ENCODE assay signal across 30 cellular contexts in genomic region chr14:22622220-22622619, GRCh38. TPM values are rescaled to one million over a fixed set of nuclear protein-coding genes. Genes with fewer than 3 reads are reported as not detected.
DNase-seq lines count a peak whose midpoint lies in the region; ATAC-seq and TF ChIP-seq lines count a peak whose summit lies in the region.
"Had no signal": no experiment of that assay in that cellular context is flagged by ENCODE, and none has a peak within 500 bp of the region (broad histone marks: within the 10 kb centered on the region; RNA-seq: fewer than 3 reads in every experiment).

No MANE protein-coding gene starts in this region.

- in situ Hi-C loops in GM23248 (cut with MboI): no loop called here

- no peaks in the 10 kb centered on the region for H3K9me3 Mint-ChIP-seq in osteocyte (ENCODE audit: unreplicated experiment)
- no peaks in the 10 kb centered on the region for H3K9me3 Mint-ChIP-seq in effector memory CD8-positive, alpha-beta T cell
- H3K9me3 Mint-ChIP-seq: CD4-positive, alpha-beta T cell; central memory CD8-positive, alpha-beta T cell; neural crest cell; stimulated activated naive B cell treated with anti-CD40 and anti-IgM and Interleukin-4, amounts not matched to agents 10 μg/mL and 1 μg/mL and 100 μg/mL, for 72 hours; T-cell had no signal

- no peak overlapping the region for H3K9ac ChIP-seq in GM23248
- H3K9ac ChIP-seq in fibroblast of lung (ENCODE audit: insufficient read depth, low read length): no peak overlapping the region

- no peaks in the 10 kb centered on the region for H3K9me3 ChIP-seq in GM23248 (ENCODE audit: low read depth)
- no peaks in the 10 kb centered on the region for H3K9me3 ChIP-seq in RWPE2 (ENCODE audit: severe bottlenecking)
- H3K9me3 ChIP-seq in fibroblast of lung (ENCODE audit: control insufficient read depth, insufficient read depth, low read depth, low read length): no peaks in the 10 kb centered on the region
- H3K9me3 ChIP-seq: mucosa of descending colon had no signal

- peak; percentile 80 for ATAC-seq in RWPE2 (ENCODE audit: low read depth)
- no peak for ATAC-seq in effector memory CD8-positive, alpha-beta T cell (replicated peaks)
- no peak for ATAC-seq in left cardiac atrium
- ATAC-seq in HG02884 (IDR thresholded peaks at IDR 0.05; ENCODE audit: unreplicated experiment): no peak
- ATAC-seq: activated CD4-positive, alpha-beta T cell treated with anti-CD3 and anti-CD28 coated beads for 36 hours; activated T-cell treated with anti-CD3 and anti-CD28 coated beads, Interleukin-2, amount 50 U/mL, for 72 hours; esophagus mucosa; heart right ventricle; mucosa of descending colon; stimulated activated naive B cell treated with anti-CD40 and anti-IgM and Interleukin-4, amounts not matched to agents 10 μg/mL and 1 μg/mL and 100 μg/mL, for 72 hours; T-cell had no signal

- H3K4me1 ChIP-seq in GM23248 (ENCODE audit: insufficient read depth) (peaks cover 7% of the 10 kb centered on the region; the same call in 1 of the 2 replicates), RWPE2 (ENCODE audit: insufficient read depth, poor library complexity, severe bottlenecking) (peaks cover 6% of the 10 kb centered on the region), fibroblast of lung (ENCODE audit: control insufficient read depth, extremely low read depth, insufficient read depth, low read length) (peaks cover 4% of the 10 kb centered on the region)

- H3K4me3 Mint-ChIP-seq in osteocyte (ENCODE audit: unreplicated experiment): no peak overlapping the region
- no peak overlapping the region for H3K4me3 Mint-ChIP-seq in effector memory CD8-positive, alpha-beta T cell
- H3K4me3 Mint-ChIP-seq: activated CD4-positive, alpha-beta T cell treated with anti-CD3 and anti-CD28 coated beads for 36 hours; activated T-cell treated with anti-CD3 and anti-CD28 coated beads, Interleukin-2, amount 50 U/mL, for 72 hours; CD4-positive, alpha-beta T cell; central memory CD8-positive, alpha-beta T cell; neural crest cell; stimulated activated naive B cell treated with anti-CD40 and anti-IgM and Interleukin-4, amounts not matched to agents 10 μg/mL and 1 μg/mL and 100 μg/mL, for 72 hours; T-cell had no signal

- 77 to 79% methylated on average over 2 of the region's 2 CpGs for WGBS in GM23248 (ENCODE audit: low coverage in 1 of 2, low lambda C conversion rate in 2 of 2, missing lambda C conversion rate in 2 of 2), 2 experiments

- H3K9me2 ChIP-seq in GM23248 (ENCODE audit: insufficient read depth): no peaks in the 10 kb centered on the region

- intact Hi-C loops in left cardiac atrium (cut with DNase I): no loop called here

- H3K4me2 ChIP-seq in GM23248 (ENCODE audit: unreplicated experiment) (no peak overlapping the region), fibroblast of lung (ENCODE audit: extremely low read depth, insufficient read depth, low read length) (no peak overlapping the region)

- no peaks in the 10 kb centered on the region for H3K36me3 ChIP-seq in GM23248 (ENCODE audit: low read depth)
- no peaks in the 10 kb centered on the region for H3K36me3 ChIP-seq in RWPE2 (ENCODE audit: low read depth)
- no peaks in the 10 kb centered on the region for H3K36me3 ChIP-seq in fibroblast of lung (ENCODE audit: control insufficient read depth, insufficient read depth, low read length)
- H3K36me3 ChIP-seq: heart right ventricle, left ventricle myocardium inferior had no signal

- peaks cover 17% of the 10 kb centered on the region for H3K4me1 Mint-ChIP-seq in osteocyte (ENCODE audit: unreplicated experiment)
- no peaks in the 10 kb centered on the region for H3K4me1 Mint-ChIP-seq in effector memory CD8-positive, alpha-beta T cell (ENCODE audit: low read depth in 2 of 2)
- H3K4me1 Mint-ChIP-seq: activated CD4-positive, alpha-beta T cell treated with anti-CD3 and anti-CD28 coated beads for 36 hours; central memory CD8-positive, alpha-beta T cell; neural crest cell had no signal

- H3K27me3 ChIP-seq in GM23248 (replicated peaks; ENCODE audit: insufficient read depth) (no peaks in the 10 kb centered on the region), RWPE2 (ENCODE audit: insufficient read depth, poor library complexity, severe bottlenecking) (no peaks in the 10 kb centered on the region), fibroblast of lung (ENCODE audit: control insufficient read depth, insufficient read depth, low read length) (no peaks in the 10 kb centered on the region)

- H3K27ac ChIP-seq in GM23248: 0 out of 2 replicates have a peak overlapping the region, but pooled peaks have one; percentile 9
- H3K27ac ChIP-seq in RWPE2 (ENCODE audit: poor library complexity, severe bottlenecking): peak overlapping the region; percentile 2
- no peak overlapping the region for H3K27ac ChIP-seq in fibroblast of lung (ENCODE audit: insufficient read depth, low read length)
- H3K27ac ChIP-seq: heart right ventricle, left ventricle myocardium inferior, skin epidermis had no signal

- TF ChIP-seq CTCF in RWPE2 (IDR thresholded peaks at IDR 0.05; ENCODE audit: poor library complexity, severe bottlenecking) (no peak), fibroblast of lung (conservative IDR thresholded peaks at IDR 0.05 in 1 of 2, IDR thresholded peaks at IDR 0.05 in 1 of 2; ENCODE audit: low read depth in 1 of 2, low read length in 2 of 2) (no peak), osteocyte (IDR thresholded peaks at IDR 0.05) (no peak)

- H2AFZ ChIP-seq in GM23248: no peak overlapping the region
- H2AFZ ChIP-seq in fibroblast of lung (ENCODE audit: low read length): no peak overlapping the region

- H3K27ac Mint-ChIP-seq in osteocyte (ENCODE audit: unreplicated experiment): peak overlapping the region; percentile 84
- no peak overlapping the region for H3K27ac Mint-ChIP-seq in effector memory CD8-positive, alpha-beta T cell
- H3K27ac Mint-ChIP-seq: activated CD4-positive, alpha-beta T cell treated with anti-CD3 and anti-CD28 coated beads for 36 hours; activated T-cell treated with anti-CD3 and anti-CD28 coated beads, Interleukin-2, amount 50 U/mL, for 72 hours; CD4-positive, alpha-beta T cell; progenitor cell of endocrine pancreas; stimulated activated naive B cell treated with anti-CD40 and anti-IgM and Interleukin-4, amounts not matched to agents 10 μg/mL and 1 μg/mL and 100 μg/mL, for 72 hours; T-cell had no signal

- peaks cover 3% of the 10 kb centered on the region for H3K36me3 Mint-ChIP-seq in osteocyte (ENCODE audit: unreplicated experiment)
- no peaks in the 10 kb centered on the region for H3K36me3 Mint-ChIP-seq in effector memory CD8-positive, alpha-beta T cell (ENCODE audit: insufficient read depth)

- peaks cover 7% of the 10 kb centered on the region; the same call in 1 of the 2 replicates for H3F3A ChIP-seq in GM23248 (ENCODE audit: insufficient read depth)

- no peaks in the 10 kb centered on the region for H3K79me2 ChIP-seq in GM23248 (ENCODE audit: insufficient read depth)
- no peaks in the 10 kb centered on the region for H3K79me2 ChIP-seq in fibroblast of lung (ENCODE audit: control insufficient read depth, insufficient read depth, low read length)

- H3K27me3 Mint-ChIP-seq in osteocyte (ENCODE audit: unreplicated experiment): no peaks in the 10 kb centered on the region
- peaks cover 8 to 13% of the 10 kb centered on the region in 2 donors for H3K27me3 Mint-ChIP-seq in effector memory CD8-positive, alpha-beta T cell
- H3K27me3 Mint-ChIP-seq: progenitor cell of endocrine pancreas had no signal

- no peak overlapping the region for H3K4me3 ChIP-seq in GM23248
- no peak overlapping the region for H3K4me3 ChIP-seq in RWPE2 (ENCODE audit: severe bottlenecking)
- no peak overlapping the region for H3K4me3 ChIP-seq in fibroblast of lung (replicated peaks in 1 of 4; ENCODE audit: control extremely low read depth in 1 of 4, insufficient read depth in 1 of 4, low read depth in 3 of 4, low read length in 4 of 4)
- H3K4me3 ChIP-seq: heart right ventricle, left ventricle myocardium inferior, mucosa of descending colon, skin epidermis had no signal

- H4K20me1 ChIP-seq in GM23248 (ENCODE audit: insufficient read depth) (no peaks in the 10 kb centered on the region), fibroblast of lung (ENCODE audit: control insufficient read depth, extremely low read depth, insufficient read depth, low read length) (no peaks in the 10 kb centered on the region)

- DNase-seq in GM23248 (peak; percentile 35), RWPE2 (ENCODE audit: low spot score) (no peak), fibroblast of lung (ENCODE audit: low read depth in 2 of 2) (peak; percentile 57 to 74), osteocyte (ENCODE audit: extremely low spot score, unreplicated experiment) (no peak), left cardiac atrium (no peak), DMS79 treated with DMSO at 0.1 percent for 48 hours (lab: John Stamatoyannopoulos, UW) (no peak)
- DNase-seq in effector memory CD8-positive, alpha-beta T cell: no peak
- DNase-seq: activated CD4-positive, alpha-beta T cell treated with anti-CD3 and anti-CD28 coated beads for 36 hours; activated naive CD4-positive, alpha-beta T cell treated with anti-CD3 and anti-CD28 coated beads, Interleukin-2, amount 50 U/mL, for 16 hours; activated T-cell treated with anti-CD3 and anti-CD28 coated beads, Interleukin-2, amount 50 U/mL, for 72 hours; anterior cingulate cortex; CD4-positive, alpha-beta T cell; effector CD4-positive, alpha-beta T cell; GF-D8; H7; heart right ventricle; Karpas-422; left ventricle myocardium inferior; mucosa of descending colon; NCI-H1048; NCI-H2029 treated with DMSO at 0.1 percent for 48 hours; SIG-M5; stimulated activated naive B cell treated with anti-CD40 and anti-IgM and Interleukin-4, amounts not matched to agents 10 μg/mL and 1 μg/mL and 100 μg/mL, for 72 hours; T-cell had no signal

RNA-seq across cellular contexts. Expression of gene OR6J1, which starts 21.9 kb away (rescaled TPM):
- not detected in 2 replicates for total RNA-seq in GM23248 (2014; rRNA removed; shearing (Covaris generic))
- polyA plus RNA-seq in GM23248 (2016; fragmentation: Nextera tagmentation; extraction: Ambion mirVana): not detected in 2 replicates
- not detected in 2 replicates for total RNA-seq in fibroblast of lung
- polyA plus RNA-seq in fibroblast of lung: not detected in 2 replicates
- not detected in 2 replicates for polyA plus RNA-seq in fibroblast of lung (2012)
- not detected in 2 replicates for polyA minus RNA-seq in fibroblast of lung (ENCODE audit: low replicate concordance)
- total RNA-seq in osteocyte: not detected in 2 replicates
- total RNA-seq in left cardiac atrium: not detected
- total RNA-seq: activated CD4-positive, alpha-beta T cell treated with anti-CD3 and anti-CD28 coated beads for 36 hours; activated T-cell treated with anti-CD3 and anti-CD28 coated beads, Interleukin-2, amount 50 U/mL, for 72 hours; CD4-positive, alpha-beta T cell; esophagus mucosa; H7; heart right ventricle; left ventricle myocardium inferior; mucosa of descending colon; neural crest cell; progenitor cell of endocrine pancreas; T-cell had no signal
- polyA plus RNA-seq: heart right ventricle had no signal

RNA-seq across cellular contexts. Expression of gene ABHD4, which starts 24.1 kb away (rescaled TPM):
- total RNA-seq in GM23248 (2014; rRNA removed; shearing (Covaris generic)): 15.2 and 16.8 TPM in 2 replicates
- polyA plus RNA-seq in GM23248 (2016; fragmentation: Nextera tagmentation; extraction: Ambion mirVana) (26.5 and 27.8 TPM in 2 replicates), fibroblast of lung (41.3 and 61.2 TPM in 2 replicates)
- total RNA-seq in fibroblast of lung (20.5 and 40.0 TPM in 2 replicates), osteocyte (74.1 and 87.3 TPM in 2 replicates), left cardiac atrium (10 to 100 TPM; 19.8 to 20.1 TPM)
- polyA plus RNA-seq in fibroblast of lung (2012): 33.5 and 68.1 TPM in 2 replicates
- polyA minus RNA-seq in fibroblast of lung (ENCODE audit: low replicate concordance): 90.3 and 116 TPM in 2 replicates

RNA-seq across cellular contexts. Expression of gene DAD1, which starts 33.2 kb away (rescaled TPM):
- 369 and 375 TPM in 2 replicates for total RNA-seq in GM23248 (2014; rRNA removed; shearing (Covaris generic))
- polyA plus RNA-seq in GM23248 (2016; fragmentation: Nextera tagmentation; extraction: Ambion mirVana) (637 and 653 TPM in 2 replicates), fibroblast of lung (623 and 651 TPM in 2 replicates)
- total RNA-seq in fibroblast of lung (235 and 249 TPM in 2 replicates), osteocyte (220 and 223 TPM in 2 replicates), left cardiac atrium (100 to 1,000 TPM; 150 to 165 TPM)
- 466 and 481 TPM in 2 replicates for polyA plus RNA-seq in fibroblast of lung (2012)
- 385 and 479 TPM in 2 replicates for polyA minus RNA-seq in fibroblast of lung (ENCODE audit: low replicate concordance)

Comparison
In these comparisons a context has a peak if more than half of its experiments do, and no peak if none do; other contexts are left out.
1. DNase-seq: peak in GM23248 (single experiment) and fibroblast of lung (2 of 2); none in RWPE2 (single experiment), osteocyte (single experiment), effector memory CD8-positive, alpha-beta T cell (0 of 3), left cardiac atrium (single experiment) and DMS79 treated with DMSO at 0.1 percent for 48 hours (single experiment).